Comparison of ENCODE assay signal across 1 cellular context in genomic region chr2:101124684-101125366, GRCh38.
TF ChIP-seq lines count a peak whose summit lies in the region.

No MANE protein-coding gene starts in this region.

TF ChIP-seq in HepG2, 621 proteins besides CTCF, POLR2A, EP300 and RAD21 (continued from another document and continues in another):
- peak; percentile 84; the same call in 1 of the 2 replicates for TF ChIP-seq FOXO1 (CRISPR knock-in tag; IDR thresholded peaks at IDR 0.05)
- no peak for TF ChIP-seq SRSF1 (optimal IDR thresholded peaks at IDR 0.05; ENCODE audit: low read depth, low read length)
- no peak for TF ChIP-seq ZIK1 (CRISPR knock-in tag; IDR thresholded peaks at IDR 0.05; ENCODE audit: borderline replicate concordance, low read depth)
- TF ChIP-seq ZNF281 (CRISPR knock-in tag; IDR thresholded peaks at IDR 0.05; ENCODE audit: borderline replicate concordance) = no peak; the same call in 1 of the 2 replicates
- 0 out of 2 replicates have a peak, but pooled peaks have one; percentile 29 for TF ChIP-seq CBFB (CRISPR knock-in tag; IDR thresholded peaks at IDR 0.05)
- no peak for TF ChIP-seq ATAD3A (CRISPR knock-in tag; IDR thresholded peaks at IDR 0.05)
- TF ChIP-seq SRF (IDR thresholded peaks at IDR 0.05; ENCODE audit: low read depth, low read length) = 0 out of 2 replicates have a peak, but pooled peaks have one; percentile 29
- 0 out of 2 replicates have a peak, but pooled peaks have one; percentile 20 for TF ChIP-seq ZBTB20 (CRISPR knock-in tag; IDR thresholded peaks at IDR 0.05; ENCODE audit: borderline replicate concordance, low read depth)
- peak; percentile 84 for TF ChIP-seq STAT6 (CRISPR knock-in tag; IDR thresholded peaks at IDR 0.05; ENCODE audit: borderline replicate concordance)
- TF ChIP-seq BCL6 (CRISPR knock-in tag; IDR thresholded peaks at IDR 0.05) = peak; percentile 73
- no peak for TF ChIP-seq YY1 (IDR thresholded peaks at IDR 0.05; ENCODE audit: insufficient read depth, insufficient replicate concordance, low read depth, low read length)
- TF ChIP-seq CCAR2 (optimal IDR thresholded peaks at IDR 0.05; ENCODE audit: low read depth, low read length) = no peak
- TF ChIP-seq ZNF792 (CRISPR knock-in tag; IDR thresholded peaks at IDR 0.05) = 0 out of 2 replicates have a peak, but pooled peaks have one; percentile 26
- no peak for TF ChIP-seq ZNF577 (CRISPR knock-in tag; IDR thresholded peaks at IDR 0.05; ENCODE audit: borderline replicate concordance, low read depth)
- no peak for TF ChIP-seq ATF7-NPFF (CRISPR knock-in tag; IDR thresholded peaks at IDR 0.05; ENCODE audit: low read depth)
- no peak for TF ChIP-seq ZNF552 (CRISPR knock-in tag; IDR thresholded peaks at IDR 0.05; ENCODE audit: borderline replicate concordance)
- TF ChIP-seq ZFP82 (CRISPR knock-in tag; IDR thresholded peaks at IDR 0.05; ENCODE audit: borderline replicate concordance) = peak; percentile 59; the same call in 1 of the 2 replicates
- peak; percentile 68; the same call in 1 of the 2 replicates for TF ChIP-seq ZBED4 (CRISPR knock-in tag; IDR thresholded peaks at IDR 0.05; ENCODE audit: borderline replicate concordance)
- peak; percentile 89 for TF ChIP-seq RARA (CRISPR knock-in tag; IDR thresholded peaks at IDR 0.05)
- TF ChIP-seq TRAFD1 (CRISPR knock-in tag; IDR thresholded peaks at IDR 0.05; ENCODE audit: borderline replicate concordance) = no peak
- no peak for TF ChIP-seq ZNF605 (CRISPR knock-in tag; IDR thresholded peaks at IDR 0.05)
- TF ChIP-seq TBP (CRISPR knock-in tag; IDR thresholded peaks at IDR 0.05) = no peak
- peak; percentile 70 to 95 for TF ChIP-seq NR2F1 (CRISPR knock-in tag; IDR thresholded peaks at IDR 0.05)
- TF ChIP-seq KLF13 (CRISPR knock-in tag; IDR thresholded peaks at IDR 0.05) = no peak
- no peak for TF ChIP-seq ZNF441 (CRISPR knock-in tag; IDR thresholded peaks at IDR 0.05; ENCODE audit: borderline replicate concordance)
- no peak for TF ChIP-seq ZNF274 (CRISPR knock-in tag; IDR thresholded peaks at IDR 0.05)
- no peak for TF ChIP-seq ISX (CRISPR knock-in tag; conservative IDR thresholded peaks at IDR 0.05)
- no peak for TF ChIP-seq ONECUT2 (CRISPR knock-in tag; IDR thresholded peaks at IDR 0.05)
- no peak for TF ChIP-seq ELK4 (CRISPR knock-in tag; IDR thresholded peaks at IDR 0.05; ENCODE audit: borderline replicate concordance)
- no peak for TF ChIP-seq U2AF1 (optimal IDR thresholded peaks at IDR 0.05; ENCODE audit: low read depth, low read length)
- TF ChIP-seq ATF1 (CRISPR knock-in tag; IDR thresholded peaks at IDR 0.05) = peak; percentile 32; the same call in 1 of the 2 replicates
- peak; percentile 39; the same call in 1 of the 2 replicates for TF ChIP-seq ZMYM4 (CRISPR knock-in tag; IDR thresholded peaks at IDR 0.05)
- TF ChIP-seq GATAD2A (CRISPR knock-in tag; IDR thresholded peaks at IDR 0.05) = peak; percentile 87
- TF ChIP-seq ZNF253 (CRISPR knock-in tag; IDR thresholded peaks at IDR 0.05; ENCODE audit: borderline replicate concordance) = no peak
- peak; percentile 32; the same call in 1 of the 2 replicates for TF ChIP-seq ZSCAN21 (CRISPR knock-in tag; IDR thresholded peaks at IDR 0.05; ENCODE audit: borderline replicate concordance)
- no peak for TF ChIP-seq ZNF546 (CRISPR knock-in tag; conservative IDR thresholded peaks at IDR 0.05)
- peak; percentile 84 for TF ChIP-seq HNF1B (CRISPR knock-in tag; IDR thresholded peaks at IDR 0.05)
- TF ChIP-seq ZNF460 (CRISPR knock-in tag; IDR thresholded peaks at IDR 0.05; ENCODE audit: borderline replicate concordance) = no peak
- no peak for TF ChIP-seq ZNF549 (CRISPR knock-in tag; IDR thresholded peaks at IDR 0.05)
- 0 out of 2 replicates have a peak, but pooled peaks have one; percentile 53 for TF ChIP-seq ZNF878 (CRISPR knock-in tag; IDR thresholded peaks at IDR 0.05)
- TF ChIP-seq ZNF143 (CRISPR knock-in tag; IDR thresholded peaks at IDR 0.05) = no peak
